13 cellular contexts compared by ENCODE assay signal in the genomic region with DNA sequence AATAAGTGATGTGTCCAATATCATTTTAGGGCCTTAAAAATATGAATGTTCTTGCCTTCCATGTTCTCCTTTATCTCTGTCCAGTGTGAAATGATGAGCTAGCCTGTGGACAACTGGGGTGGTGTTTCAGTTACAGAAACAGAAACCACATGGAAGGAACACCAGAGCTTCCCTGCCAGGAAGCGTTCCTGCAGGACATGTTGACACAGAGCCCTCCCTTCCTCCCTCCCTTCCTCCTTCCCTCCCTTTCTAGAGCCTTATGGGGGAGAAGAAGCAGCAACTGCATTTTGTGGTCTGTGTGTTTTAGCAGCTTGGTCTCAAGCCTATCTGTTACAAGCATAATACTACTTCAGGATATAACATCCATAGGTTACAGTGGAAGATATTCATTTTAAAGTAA.
DNase-seq lines count a peak whose midpoint lies in the region; ATAC-seq and TF ChIP-seq lines count a peak whose summit lies in the region.
"Had no signal": no experiment of that assay in that cellular context is flagged by ENCODE, and none has a peak within 500 bp of the region (broad histone marks: within the 10 kb centered on the region; RNA-seq: fewer than 3 reads in every experiment).

No MANE protein-coding gene starts in this region.

- H3K79me2 ChIP-seq in GM23338 (replicated peaks; ENCODE audit: insufficient read depth) (no peaks in the 10 kb centered on the region), fibroblast of lung (ENCODE audit: control insufficient read depth, insufficient read depth, low read length) (no peaks in the 10 kb centered on the region)

- WGBS in mesodermal cell (ENCODE audit: insufficient coverage in 2 of 2), 2 experiments, result no CpG with 5 or more reads among the region's 1 CpG

- H3K9me3 ChIP-seq in fibroblast of lung (ENCODE audit: control insufficient read depth, insufficient read depth, low read depth, low read length) (no peaks in the 10 kb centered on the region), mesodermal cell (ENCODE audit: control insufficient read depth, low read length) (no peaks in the 10 kb centered on the region)
- no peaks in the 10 kb centered on the region for H3K9me3 ChIP-seq in CD8-positive, alpha-beta T cell (ENCODE audit: low read length)

- H3K27ac Mint-ChIP-seq in GM23338, result peak overlapping the region; percentile 25; the same call in 1 of the 2 replicates
- H3K27ac Mint-ChIP-seq in CD8-positive, alpha-beta T cell, result no peak overlapping the region
- H3K27ac Mint-ChIP-seq in stimulated activated memory B cell treated with anti-CD40 and anti-IgM and Interleukin-4, amounts not matched to agents 10 μg/mL and 1 μg/mL and 100 μg/mL, for 72 hours, result no peak overlapping the region
- H3K27ac Mint-ChIP-seq: activated CD8-positive, alpha-beta T cell treated with anti-CD3 and anti-CD28 coated beads for 36 hours; B cell; naive thymus-derived CD4-positive, alpha-beta T cell had no signal

- H3K36me3 Mint-ChIP-seq in GM23338 (ENCODE audit: low read depth), result no peaks in the 10 kb centered on the region
- H3K36me3 Mint-ChIP-seq in CD8-positive, alpha-beta T cell, result no peaks in the 10 kb centered on the region
- H3K36me3 Mint-ChIP-seq in stimulated activated memory B cell treated with anti-CD40 and anti-IgM and Interleukin-4, amounts not matched to agents 10 μg/mL and 1 μg/mL and 100 μg/mL, for 72 hours, result no peaks in the 10 kb centered on the region
- H3K36me3 Mint-ChIP-seq: naive thymus-derived CD4-positive, alpha-beta T cell had no signal

- H3K27ac ChIP-seq in GM23338 (ENCODE audit: low read depth) (peak overlapping the region; percentile 53), fibroblast of lung (ENCODE audit: insufficient read depth, low read length) (no peak overlapping the region), mesodermal cell (ENCODE audit: low read depth, low read length, severe bottlenecking) (peak overlapping the region; percentile 19)
- H3K27ac ChIP-seq in CD8-positive, alpha-beta T cell (ENCODE audit: low read depth, low read length), result no peak overlapping the region

- H3K4me3 ChIP-seq in GM23338, result no peak overlapping the region
- no peak overlapping the region for H3K4me3 ChIP-seq in fibroblast of lung (replicated peaks in 1 of 4; ENCODE audit: control extremely low read depth in 1 of 4, insufficient read depth in 1 of 4, low read depth in 3 of 4, low read length in 4 of 4)
- no peak overlapping the region for H3K4me3 ChIP-seq in mesodermal cell (ENCODE audit: extremely low read depth, insufficient read depth, low read length, poor library complexity, severe bottlenecking)
- H3K4me3 ChIP-seq in CD8-positive, alpha-beta T cell (ENCODE audit: low read depth, low read length), result no peak overlapping the region

- H3K27me3 ChIP-seq in GM23338 (ENCODE audit: insufficient read depth) (no peaks in the 10 kb centered on the region), fibroblast of lung (ENCODE audit: control insufficient read depth, insufficient read depth, low read length) (no peaks in the 10 kb centered on the region)
- H3K27me3 ChIP-seq in CD8-positive, alpha-beta T cell (ENCODE audit: insufficient read depth, low read length), result no peaks in the 10 kb centered on the region

- 0 out of 2 replicates have a peak overlapping the region, but pooled peaks have one; percentile 12 for H2AFZ ChIP-seq in GM23338
- H2AFZ ChIP-seq in fibroblast of lung (ENCODE audit: low read length), result no peak overlapping the region

- DNase-seq in GM23338 (ENCODE audit: low spot score), result no peak
- DNase-seq in RPMI7951 (ENCODE audit: low read depth), result peak; percentile 72
- peak; percentile 9 to 23 for DNase-seq in fibroblast of lung (ENCODE audit: low read depth in 2 of 2)
- DNase-seq in posterior cingulate gyrus, result no peak
- DNase-seq in CD8-positive, alpha-beta T cell, result no peak
- no peak for DNase-seq in G401 (ENCODE audit: low spot score)
- DNase-seq: activated CD8-positive, alpha-beta T cell treated with anti-CD3 and anti-CD28 coated beads for 36 hours; naive thymus-derived CD4-positive, alpha-beta T cell; NCI-H187; NCI-H524 had no signal

- peaks cover 20% of the 10 kb centered on the region for H3K4me1 Mint-ChIP-seq in GM23338
- H3K4me1 Mint-ChIP-seq in CD8-positive, alpha-beta T cell (ENCODE audit: low read depth), result no peaks in the 10 kb centered on the region
- H3K4me1 Mint-ChIP-seq in stimulated activated memory B cell treated with anti-CD40 and anti-IgM and Interleukin-4, amounts not matched to agents 10 μg/mL and 1 μg/mL and 100 μg/mL, for 72 hours, result no peaks in the 10 kb centered on the region
- H3K4me1 Mint-ChIP-seq: B cell; naive thymus-derived CD4-positive, alpha-beta T cell had no signal

- H3K9me2 ChIP-seq in GM23338 (ENCODE audit: insufficient read depth), result peaks cover 10% of the 10 kb centered on the region; the same call in 1 of the 2 replicates

- no peak overlapping the region for H3K4me2 ChIP-seq in GM23338
- H3K4me2 ChIP-seq in fibroblast of lung (ENCODE audit: extremely low read depth, insufficient read depth, low read length), result no peak overlapping the region

- in situ Hi-C loops in G401 (cut with HindIII; ENCODE audit: low sequenced_read_pairs), result no loop called here

- H3F3A ChIP-seq in GM23338 (replicated peaks; ENCODE audit: low read depth), result no peaks in the 10 kb centered on the region

- H3K36me3 ChIP-seq in GM23338 (ENCODE audit: insufficient read depth) (no peaks in the 10 kb centered on the region), fibroblast of lung (ENCODE audit: control insufficient read depth, insufficient read depth, low read length) (no peaks in the 10 kb centered on the region), mesodermal cell (ENCODE audit: control insufficient read depth, insufficient read depth, low read length) (no peaks in the 10 kb centered on the region)
- no peaks in the 10 kb centered on the region for H3K36me3 ChIP-seq in CD8-positive, alpha-beta T cell (ENCODE audit: insufficient read depth, low read length)

- ATAC-seq in GM23338, result no peak
- ATAC-seq in CD8-positive, alpha-beta T cell, result no peak
- no peak for ATAC-seq in stimulated activated memory B cell treated with anti-CD40 and anti-IgM and Interleukin-4, amounts not matched to agents 10 μg/mL and 1 μg/mL and 100 μg/mL, for 72 hours
- ATAC-seq: activated CD8-positive, alpha-beta T cell treated with anti-CD3 and anti-CD28 coated beads for 36 hours; naive thymus-derived CD4-positive, alpha-beta T cell had no signal

- no peak overlapping the region for H3K4me3 Mint-ChIP-seq in GM23338
- no peak overlapping the region for H3K4me3 Mint-ChIP-seq in CD8-positive, alpha-beta T cell
- no peak overlapping the region for H3K4me3 Mint-ChIP-seq in stimulated activated memory B cell treated with anti-CD40 and anti-IgM and Interleukin-4, amounts not matched to agents 10 μg/mL and 1 μg/mL and 100 μg/mL, for 72 hours
- H3K4me3 Mint-ChIP-seq: activated CD8-positive, alpha-beta T cell treated with anti-CD3 and anti-CD28 coated beads for 36 hours; B cell; naive thymus-derived CD4-positive, alpha-beta T cell had no signal

- TF ChIP-seq CTCF in GM23338 (conservative IDR thresholded peaks at IDR 0.05; ENCODE audit: low read depth in 2 of 2), result no peak
- TF ChIP-seq CTCF in fibroblast of lung (conservative IDR thresholded peaks at IDR 0.05 in 1 of 2, IDR thresholded peaks at IDR 0.05 in 1 of 2; ENCODE audit: low read depth in 1 of 2, low read length in 2 of 2), result no peak
- no peak for TF ChIP-seq CTCF in CD8-positive, alpha-beta T cell (IDR thresholded peaks at IDR 0.05)

- CTCF ChIA-PET in CD8-positive, alpha-beta T cell (lab: Charles Lee), result no interaction called here

- H3K4me1 ChIP-seq in GM23338 (ENCODE audit: insufficient read depth), result peaks cover 14% of the 10 kb centered on the region; the same call in 1 of the 2 replicates
- H3K4me1 ChIP-seq in fibroblast of lung (ENCODE audit: control insufficient read depth, extremely low read depth, insufficient read depth, low read length), result no peaks in the 10 kb centered on the region
- peaks cover 12% of the 10 kb centered on the region for H3K4me1 ChIP-seq in mesodermal cell (ENCODE audit: control insufficient read depth, insufficient read depth, low read length, poor library complexity, severe bottlenecking)
- no peaks in the 10 kb centered on the region for H3K4me1 ChIP-seq in CD8-positive, alpha-beta T cell (ENCODE audit: insufficient read depth, low read length)

- no peaks in the 10 kb centered on the region for H3K27me3 Mint-ChIP-seq in GM23338 (ENCODE audit: insufficient read depth, low read depth, poor library complexity)
- H3K27me3 Mint-ChIP-seq in CD8-positive, alpha-beta T cell (ENCODE audit: low read depth), result no peaks in the 10 kb centered on the region
- H3K27me3 Mint-ChIP-seq in stimulated activated memory B cell treated with anti-CD40 and anti-IgM and Interleukin-4, amounts not matched to agents 10 μg/mL and 1 μg/mL and 100 μg/mL, for 72 hours, result no peaks in the 10 kb centered on the region
- H3K27me3 Mint-ChIP-seq: activated CD8-positive, alpha-beta T cell treated with anti-CD3 and anti-CD28 coated beads for 36 hours; B cell; naive thymus-derived CD4-positive, alpha-beta T cell had no signal

- POLR2A ChIA-PET in CD8-positive, alpha-beta T cell (lab: Charles Lee), result no interaction called here

- H3K9me3 Mint-ChIP-seq in GM23338, result no peaks in the 10 kb centered on the region
- H3K9me3 Mint-ChIP-seq in CD8-positive, alpha-beta T cell, result peaks cover 3% of the 10 kb centered on the region
- H3K9me3 Mint-ChIP-seq in stimulated activated memory B cell treated with anti-CD40 and anti-IgM and Interleukin-4, amounts not matched to agents 10 μg/mL and 1 μg/mL and 100 μg/mL, for 72 hours, result no peaks in the 10 kb centered on the region

- H3K9ac ChIP-seq in fibroblast of lung (ENCODE audit: insufficient read depth, low read length), result no peak overlapping the region

- no peaks in the 10 kb centered on the region for H4K20me1 ChIP-seq in GM23338 (replicated peaks; ENCODE audit: insufficient read depth)
- no peaks in the 10 kb centered on the region for H4K20me1 ChIP-seq in fibroblast of lung (ENCODE audit: control insufficient read depth, extremely low read depth, insufficient read depth, low read length)

- intact Hi-C loops in posterior cingulate gyrus (cut with DNase I), result no loop called here
- intact Hi-C loops in CD8-positive, alpha-beta T cell (cut with DNase I, micrococcal nuclease), result loop anchor here in 1 of 2 experiments (5.0 kb wide), 1 partner anchor 245 kb away; no protein-coding TSS in a partner anchor

Comparison
In these comparisons a context has a peak if more than half of its experiments do, and no peak if none do; other contexts are left out.
1. DNase-seq: peak in RPMI7951 (single experiment) and fibroblast of lung (2 of 2); none in GM23338 (single experiment), posterior cingulate gyrus (0 of 10), CD8-positive, alpha-beta T cell (0 of 7) and G401 (single experiment).
2. H3K27ac ChIP-seq: peak in GM23338 (single experiment) and mesodermal cell (single experiment); none in fibroblast of lung (single experiment) and CD8-positive, alpha-beta T cell (single experiment).